ENCODE assay signal across 15 cellular contexts in the genomic region with DNA sequence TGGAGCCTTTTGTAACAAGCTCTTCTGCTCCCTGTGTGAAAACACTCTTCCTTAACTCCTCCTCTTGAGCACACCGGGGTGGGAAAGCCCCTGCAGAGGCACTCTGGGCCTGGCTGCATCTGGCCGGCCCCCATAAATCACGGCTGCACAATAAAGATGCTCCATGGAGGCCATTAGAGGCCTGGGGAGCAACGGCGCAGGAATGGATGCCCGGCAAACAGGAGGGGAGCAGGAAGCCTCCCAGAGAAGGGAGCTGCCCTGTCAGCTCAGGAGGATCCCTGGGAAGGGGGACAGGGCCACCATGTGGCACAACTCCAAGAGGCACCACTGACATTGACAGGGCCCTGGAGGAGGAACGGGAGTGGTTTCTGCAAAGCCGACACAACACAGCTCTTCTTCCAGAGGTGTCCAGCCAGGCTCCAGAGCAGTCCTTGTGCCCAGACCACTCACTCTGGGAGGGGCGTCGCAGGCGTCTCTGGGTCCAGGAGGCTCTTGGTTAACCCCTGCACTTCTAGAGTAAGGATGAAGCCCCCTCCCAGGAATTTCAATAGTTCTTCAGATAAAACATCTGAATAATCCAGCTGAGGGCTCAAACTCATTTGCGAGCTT.
DNase-seq lines count a peak whose midpoint lies in the region; ATAC-seq and TF ChIP-seq lines count a peak whose summit lies in the region.
"Had no signal": no experiment of that assay in that cellular context is flagged by ENCODE, and none has a peak within 500 bp of the region (broad histone marks: within the 10 kb centered on the region; RNA-seq: fewer than 3 reads in every experiment).

No MANE protein-coding gene starts in this region.

- WGBS in heart left ventricle, 4 donors: 14 to 19% (median 17%) methylated on average over 7 to 12 of the region's 12 CpGs
- WGBS in ovary, 3 donors: 7 to 14% (median 11%) methylated on average over 12 of the region's 12 CpGs
- WGBS in sigmoid colon, 2 donors: 20 to 49% methylated on average over 12 of the region's 12 CpGs

- H3K4me1 ChIP-seq in heart left ventricle (no peaks in the 10 kb centered on the region), ovary (ENCODE audit: insufficient read depth) (no peaks in the 10 kb centered on the region), sigmoid colon (no peaks in the 10 kb centered on the region)
- H3K4me1 ChIP-seq: gastroesophageal sphincter, upper lobe of left lung had no signal

- H3K27ac ChIP-seq in heart left ventricle (no peak overlapping the region), ovary (no peak overlapping the region), sigmoid colon (no peak overlapping the region)
- H3K27ac ChIP-seq: gastroesophageal sphincter, upper lobe of left lung had no signal

- intact Hi-C loops in heart left ventricle (cut with DNase I): no loop called here
- intact Hi-C loops in ovary (cut with DNase I): no loop called here
- intact Hi-C loops in sigmoid colon (cut with DNase I): no loop called here

- TF ChIP-seq POLR2A in heart left ventricle (IDR thresholded peaks at IDR 0.05) (no peak), ovary (IDR thresholded peaks at IDR 0.05) (no peak), sigmoid colon (IDR thresholded peaks at IDR 0.05) (no peak)

- H3K27me3 ChIP-seq in heart left ventricle (peaks cover 0 to 38% (median 4%) of the 10 kb centered on the region in 9 donors), ovary (no peaks in the 10 kb centered on the region), sigmoid colon (peaks cover 0 to 5% (median 0%) of the 10 kb centered on the region in 3 donors)
- H3K27me3 ChIP-seq: upper lobe of left lung had no signal

- no peak for TF ChIP-seq EP300 in ovary (IDR thresholded peaks at IDR 0.05)
- no peak for TF ChIP-seq EP300 in sigmoid colon (IDR thresholded peaks at IDR 0.05)

- H3K9me3 ChIP-seq in heart left ventricle (no peaks in the 10 kb centered on the region), ovary (no peaks in the 10 kb centered on the region), sigmoid colon (no peaks in the 10 kb centered on the region)
- H3K9me3 ChIP-seq: gastroesophageal sphincter, upper lobe of left lung had no signal

- H3K36me3 ChIP-seq in heart left ventricle: no peaks in the 10 kb centered on the region
- H3K36me3 ChIP-seq in ovary: no peaks in the 10 kb centered on the region
- H3K36me3 ChIP-seq in sigmoid colon: no peaks in the 10 kb centered on the region
- H3K36me3 ChIP-seq: gastroesophageal sphincter, upper lobe of left lung had no signal

- ATAC-seq in heart left ventricle: no peak
- ATAC-seq: gastroesophageal sphincter; GM12878; stimulated activated effector memory CD8-positive, alpha-beta T cell treated with anti-CD3 and anti-CD28 coated beads, Interleukin-12 subunit alpha, Interleukin-12 subunit beta, amount 100 ng/mL, for 72 hours had no signal

- DNase-seq in DMS153 treated with DMSO at 0.1 percent for 48 hours (lab: John Stamatoyannopoulos, UW; ENCODE audit: unreplicated experiment) (peak; percentile 64), NCI-H1417 treated with DMSO at 0.1 percent for 48 hours (lab: John Stamatoyannopoulos, UW) (peak; percentile 81), NCI-H748 (lab: John Stamatoyannopoulos, UW; ENCODE audit: unreplicated experiment) (peak; percentile 94), iPS-NIHi11 (ENCODE audit: low spot score) (peak; percentile 55), heart left ventricle (no peak), EL (no peak), ovary (no peak), sigmoid colon (no peak)
- DNase-seq: activated CD8-positive, alpha-beta memory T cell treated with anti-CD3 and anti-CD28 coated beads, Interleukin-2, amount 50 U/mL, for 4 hours; DND-41; stimulated activated CD4-positive, alpha-beta T cell treated with anti-CD3 and anti-CD28 coated beads, Interleukin-4, amount 100 ng/mL, for 4 hours had no signal

- TF ChIP-seq CTCF in heart left ventricle (IDR thresholded peaks at IDR 0.05) (no peak), ovary (IDR thresholded peaks at IDR 0.05) (no peak), sigmoid colon (IDR thresholded peaks at IDR 0.05) (no peak)

- H3K4me3 ChIP-seq in heart left ventricle: no peak overlapping the region
- no peak overlapping the region for H3K4me3 ChIP-seq in ovary
- H3K4me3 ChIP-seq in sigmoid colon: no peak overlapping the region
- H3K4me3 ChIP-seq: gastroesophageal sphincter, GM12878, upper lobe of left lung had no signal

Comparison
In these comparisons a context has a peak if more than half of its experiments do, and no peak if none do; other contexts are left out.
1. DNase-seq: peak in DMS153 treated with DMSO at 0.1 percent for 48 hours (single experiment), NCI-H1417 treated with DMSO at 0.1 percent for 48 hours (single experiment), NCI-H748 (single experiment) and iPS-NIHi11 (single experiment); none in heart left ventricle (0 of 5), EL (single experiment), ovary (0 of 5) and sigmoid colon (single experiment).